2 cellular contexts compared by ENCODE assay signal in the genomic region with DNA sequence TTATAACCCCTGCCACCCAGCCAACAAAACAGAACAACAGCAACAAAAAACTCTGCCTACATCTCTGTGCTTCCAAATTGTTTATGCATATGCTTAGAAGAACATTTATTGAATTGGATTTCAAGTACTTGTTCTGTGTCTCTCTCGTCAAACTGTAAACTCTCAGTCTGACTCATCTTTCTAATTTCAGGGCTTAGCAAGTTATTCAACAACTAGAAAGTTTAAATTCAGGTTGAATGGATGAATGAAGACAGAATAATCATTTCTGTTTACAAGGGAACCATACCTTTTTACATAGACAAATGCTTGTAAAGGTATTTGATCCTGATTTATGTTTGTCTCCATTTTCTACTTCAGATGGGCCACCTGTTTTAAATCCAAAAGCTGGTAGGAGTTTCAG.
TF ChIP-seq lines count a peak whose summit lies in the region.

No MANE protein-coding gene starts in this region.

TF ChIP-seq in GM12878, 131 proteins besides CTCF, POLR2A, EP300 and RAD21 (continues in another document):
- TF ChIP-seq RCOR1 (conservative IDR thresholded peaks at IDR 0.05; ENCODE audit: low read depth, low read length): no peak
- TF ChIP-seq IRF4 (IDR thresholded peaks at IDR 0.05; ENCODE audit: low read depth, low read length): no peak
- no peak for TF ChIP-seq NBN (IDR thresholded peaks at IDR 0.05)
- TF ChIP-seq RBBP5 (conservative IDR thresholded peaks at IDR 0.05): no peak
- no peak for TF ChIP-seq PAX8 (IDR thresholded peaks at IDR 0.05)
- no peak for TF ChIP-seq SUZ12 (IDR thresholded peaks at IDR 0.05; ENCODE audit: unreplicated experiment)
- no peak for TF ChIP-seq NFXL1 (IDR thresholded peaks at IDR 0.05; ENCODE audit: borderline replicate concordance)
- TF ChIP-seq, protein P1, sequence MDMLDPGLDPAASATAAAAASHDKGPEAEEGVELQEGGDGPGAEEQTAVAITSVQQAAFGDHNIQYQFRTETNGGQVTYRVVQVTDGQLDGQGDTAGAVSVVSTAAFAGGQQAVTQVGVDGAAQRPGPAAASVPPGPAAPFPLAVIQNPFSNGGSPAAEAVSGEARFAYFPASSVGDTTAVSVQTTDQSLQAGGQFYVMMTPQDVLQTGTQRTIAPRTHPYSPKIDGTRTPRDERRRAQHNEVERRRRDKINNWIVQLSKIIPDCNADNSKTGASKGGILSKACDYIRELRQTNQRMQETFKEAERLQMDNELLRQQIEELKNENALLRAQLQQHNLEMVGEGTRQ (IDR thresholded peaks at IDR 0.05; ENCODE audit: borderline replicate concordance, low read depth, low read length): no peak
- TF ChIP-seq, protein P2, sequence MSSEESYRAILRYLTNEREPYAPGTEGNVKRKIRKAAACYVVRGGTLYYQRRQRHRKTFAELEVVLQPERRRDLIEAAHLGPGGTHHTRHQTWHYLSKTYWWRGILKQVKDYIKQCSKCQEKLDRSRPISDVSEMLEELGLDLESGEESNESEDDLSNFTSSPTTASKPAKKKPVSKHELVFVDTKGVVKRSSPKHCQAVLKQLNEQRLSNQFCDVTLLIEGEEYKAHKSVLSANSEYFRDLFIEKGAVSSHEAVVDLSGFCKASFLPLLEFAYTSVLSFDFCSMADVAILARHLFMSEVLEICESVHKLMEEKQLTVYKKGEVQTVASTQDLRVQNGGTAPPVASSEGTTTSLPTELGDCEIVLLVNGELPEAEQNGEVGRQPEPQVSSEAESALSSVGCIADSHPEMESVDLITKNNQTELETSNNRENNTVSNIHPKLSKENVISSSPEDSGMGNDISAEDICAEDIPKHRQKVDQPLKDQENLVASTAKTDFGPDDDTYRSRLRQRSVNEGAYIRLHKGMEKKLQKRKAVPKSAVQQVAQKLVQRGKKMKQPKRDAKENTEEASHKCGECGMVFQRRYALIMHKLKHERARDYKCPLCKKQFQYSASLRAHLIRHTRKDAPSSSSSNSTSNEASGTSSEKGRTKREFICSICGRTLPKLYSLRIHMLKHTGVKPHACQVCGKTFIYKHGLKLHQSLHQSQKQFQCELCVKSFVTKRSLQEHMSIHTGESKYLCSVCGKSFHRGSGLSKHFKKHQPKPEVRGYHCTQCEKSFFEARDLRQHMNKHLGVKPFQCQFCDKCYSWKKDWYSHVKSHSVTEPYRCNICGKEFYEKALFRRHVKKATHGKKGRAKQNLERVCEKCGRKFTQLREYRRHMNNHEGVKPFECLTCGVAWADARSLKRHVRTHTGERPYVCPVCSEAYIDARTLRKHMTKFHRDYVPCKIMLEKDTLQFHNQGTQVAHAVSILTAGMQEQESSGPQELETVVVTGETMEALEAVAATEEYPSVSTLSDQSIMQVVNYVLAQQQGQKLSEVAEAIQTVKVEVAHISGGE (CRISPR knock-in tag; IDR thresholded peaks at IDR 0.05): no peak
- TF ChIP-seq, protein P3, sequence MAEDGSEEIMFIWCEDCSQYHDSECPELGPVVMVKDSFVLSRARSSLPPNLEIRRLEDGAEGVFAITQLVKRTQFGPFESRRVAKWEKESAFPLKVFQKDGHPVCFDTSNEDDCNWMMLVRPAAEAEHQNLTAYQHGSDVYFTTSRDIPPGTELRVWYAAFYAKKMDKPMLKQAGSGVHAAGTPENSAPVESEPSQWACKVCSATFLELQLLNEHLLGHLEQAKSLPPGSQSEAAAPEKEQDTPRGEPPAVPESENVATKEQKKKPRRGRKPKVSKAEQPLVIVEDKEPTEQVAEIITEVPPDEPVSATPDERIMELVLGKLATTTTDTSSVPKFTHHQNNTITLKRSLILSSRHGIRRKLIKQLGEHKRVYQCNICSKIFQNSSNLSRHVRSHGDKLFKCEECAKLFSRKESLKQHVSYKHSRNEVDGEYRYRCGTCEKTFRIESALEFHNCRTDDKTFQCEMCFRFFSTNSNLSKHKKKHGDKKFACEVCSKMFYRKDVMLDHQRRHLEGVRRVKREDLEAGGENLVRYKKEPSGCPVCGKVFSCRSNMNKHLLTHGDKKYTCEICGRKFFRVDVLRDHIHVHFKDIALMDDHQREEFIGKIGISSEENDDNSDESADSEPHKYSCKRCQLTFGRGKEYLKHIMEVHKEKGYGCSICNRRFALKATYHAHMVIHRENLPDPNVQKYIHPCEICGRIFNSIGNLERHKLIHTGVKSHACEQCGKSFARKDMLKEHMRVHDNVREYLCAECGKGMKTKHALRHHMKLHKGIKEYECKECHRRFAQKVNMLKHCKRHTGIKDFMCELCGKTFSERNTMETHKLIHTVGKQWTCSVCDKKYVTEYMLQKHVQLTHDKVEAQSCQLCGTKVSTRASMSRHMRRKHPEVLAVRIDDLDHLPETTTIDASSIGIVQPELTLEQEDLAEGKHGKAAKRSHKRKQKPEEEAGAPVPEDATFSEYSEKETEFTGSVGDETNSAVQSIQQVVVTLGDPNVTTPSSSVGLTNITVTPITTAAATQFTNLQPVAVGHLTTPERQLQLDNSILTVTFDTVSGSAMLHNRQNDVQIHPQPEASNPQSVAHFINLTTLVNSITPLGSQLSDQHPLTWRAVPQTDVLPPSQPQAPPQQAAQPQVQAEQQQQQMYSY (CRISPR knock-in tag; IDR thresholded peaks at IDR 0.05): no peak
- no peak for TF ChIP-seq SMAD5 (IDR thresholded peaks at IDR 0.05; ENCODE audit: low read depth)
- TF ChIP-seq, protein P4, sequence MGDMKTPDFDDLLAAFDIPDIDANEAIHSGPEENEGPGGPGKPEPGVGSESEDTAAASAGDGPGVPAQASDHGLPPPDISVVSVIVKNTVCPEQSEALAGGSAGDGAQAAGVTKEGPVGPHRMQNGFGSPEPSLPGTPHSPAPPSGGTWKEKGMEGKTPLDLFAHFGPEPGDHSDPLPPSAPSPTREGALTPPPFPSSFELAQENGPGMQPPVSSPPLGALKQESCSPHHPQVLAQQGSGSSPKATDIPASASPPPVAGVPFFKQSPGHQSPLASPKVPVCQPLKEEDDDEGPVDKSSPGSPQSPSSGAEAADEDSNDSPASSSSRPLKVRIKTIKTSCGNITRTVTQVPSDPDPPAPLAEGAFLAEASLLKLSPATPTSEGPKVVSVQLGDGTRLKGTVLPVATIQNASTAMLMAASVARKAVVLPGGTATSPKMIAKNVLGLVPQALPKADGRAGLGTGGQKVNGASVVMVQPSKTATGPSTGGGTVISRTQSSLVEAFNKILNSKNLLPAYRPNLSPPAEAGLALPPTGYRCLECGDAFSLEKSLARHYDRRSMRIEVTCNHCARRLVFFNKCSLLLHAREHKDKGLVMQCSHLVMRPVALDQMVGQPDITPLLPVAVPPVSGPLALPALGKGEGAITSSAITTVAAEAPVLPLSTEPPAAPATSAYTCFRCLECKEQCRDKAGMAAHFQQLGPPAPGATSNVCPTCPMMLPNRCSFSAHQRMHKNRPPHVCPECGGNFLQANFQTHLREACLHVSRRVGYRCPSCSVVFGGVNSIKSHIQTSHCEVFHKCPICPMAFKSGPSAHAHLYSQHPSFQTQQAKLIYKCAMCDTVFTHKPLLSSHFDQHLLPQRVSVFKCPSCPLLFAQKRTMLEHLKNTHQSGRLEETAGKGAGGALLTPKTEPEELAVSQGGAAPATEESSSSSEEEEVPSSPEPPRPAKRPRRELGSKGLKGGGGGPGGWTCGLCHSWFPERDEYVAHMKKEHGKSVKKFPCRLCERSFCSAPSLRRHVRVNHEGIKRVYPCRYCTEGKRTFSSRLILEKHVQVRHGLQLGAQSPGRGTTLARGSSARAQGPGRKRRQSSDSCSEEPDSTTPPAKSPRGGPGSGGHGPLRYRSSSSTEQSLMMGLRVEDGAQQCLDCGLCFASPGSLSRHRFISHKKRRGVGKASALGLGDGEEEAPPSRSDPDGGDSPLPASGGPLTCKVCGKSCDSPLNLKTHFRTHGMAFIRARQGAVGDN (IDR thresholded peaks at IDR 0.05): no peak
- no peak for TF ChIP-seq KLF5 (IDR thresholded peaks at IDR 0.05; ENCODE audit: partially characterized antibody)
- no peak for TF ChIP-seq POLR2AphosphoS5 (IDR thresholded peaks at IDR 0.05; ENCODE audit: low read length)
- TF ChIP-seq ZNF274 (IDR thresholded peaks at IDR 0.05; ENCODE audit: insufficient read depth, insufficient read length): no peak

TF ChIP-seq in HepG2, 621 proteins besides CTCF, POLR2A, EP300 and RAD21:
- TF ChIP-seq, protein P5, sequence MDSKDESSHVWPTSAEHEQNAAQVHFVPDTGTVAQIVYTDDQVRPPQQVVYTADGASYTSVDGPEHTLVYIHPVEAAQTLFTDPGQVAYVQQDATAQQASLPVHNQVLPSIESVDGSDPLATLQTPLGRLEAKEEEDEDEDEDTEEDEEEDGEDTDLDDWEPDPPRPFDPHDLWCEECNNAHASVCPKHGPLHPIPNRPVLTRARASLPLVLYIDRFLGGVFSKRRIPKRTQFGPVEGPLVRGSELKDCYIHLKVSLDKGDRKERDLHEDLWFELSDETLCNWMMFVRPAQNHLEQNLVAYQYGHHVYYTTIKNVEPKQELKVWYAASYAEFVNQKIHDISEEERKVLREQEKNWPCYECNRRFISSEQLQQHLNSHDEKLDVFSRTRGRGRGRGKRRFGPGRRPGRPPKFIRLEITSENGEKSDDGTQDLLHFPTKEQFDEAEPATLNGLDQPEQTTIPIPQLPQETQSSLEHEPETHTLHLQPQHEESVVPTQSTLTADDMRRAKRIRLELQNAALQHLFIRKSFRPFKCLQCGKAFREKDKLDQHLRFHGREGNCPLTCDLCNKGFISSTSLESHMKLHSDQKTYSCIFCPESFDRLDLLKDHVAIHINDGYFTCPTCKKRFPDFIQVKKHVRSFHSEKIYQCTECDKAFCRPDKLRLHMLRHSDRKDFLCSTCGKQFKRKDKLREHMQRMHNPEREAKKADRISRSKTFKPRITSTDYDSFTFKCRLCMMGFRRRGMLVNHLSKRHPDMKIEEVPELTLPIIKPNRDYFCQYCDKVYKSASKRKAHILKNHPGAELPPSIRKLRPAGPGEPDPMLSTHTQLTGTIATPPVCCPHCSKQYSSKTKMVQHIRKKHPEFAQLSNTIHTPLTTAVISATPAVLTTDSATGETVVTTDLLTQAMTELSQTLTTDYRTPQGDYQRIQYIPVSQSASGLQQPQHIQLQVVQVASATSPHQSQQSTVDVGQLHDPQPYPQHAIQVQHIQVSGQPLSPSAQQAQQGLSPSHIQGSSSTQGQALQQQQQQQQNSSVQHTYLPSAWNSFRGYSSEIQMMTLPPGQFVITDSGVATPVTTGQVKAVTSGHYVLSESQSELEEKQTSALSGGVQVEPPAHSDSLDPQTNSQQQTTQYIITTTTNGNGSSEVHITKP (CRISPR knock-in tag; IDR thresholded peaks at IDR 0.05; ENCODE audit: low read depth): no peak
- TF ChIP-seq, protein P6, sequence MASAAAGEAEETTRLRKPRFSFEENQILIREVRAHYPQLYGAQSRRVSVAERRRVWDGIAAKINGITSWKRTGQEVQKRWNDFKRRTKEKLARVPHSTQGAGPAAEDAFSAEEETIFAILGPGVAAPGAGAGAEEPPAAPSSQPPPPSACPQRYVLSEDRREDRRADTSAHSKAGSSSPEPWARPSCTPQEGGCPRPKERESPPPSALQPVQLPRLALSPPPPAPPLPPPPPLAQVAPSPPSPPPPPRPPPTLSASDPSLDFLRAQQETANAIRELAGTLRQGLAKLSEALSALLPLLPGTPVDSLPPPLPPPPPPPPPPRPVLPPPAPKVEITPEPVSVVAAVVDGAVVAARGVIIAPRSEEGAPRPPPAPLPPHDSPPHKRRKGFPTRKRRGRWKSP (CRISPR knock-in tag; IDR thresholded peaks at IDR 0.05): no peak
- no peak for TF ChIP-seq ZSCAN21 (CRISPR knock-in tag; IDR thresholded peaks at IDR 0.05; ENCODE audit: borderline replicate concordance)
- TF ChIP-seq, protein P7, sequence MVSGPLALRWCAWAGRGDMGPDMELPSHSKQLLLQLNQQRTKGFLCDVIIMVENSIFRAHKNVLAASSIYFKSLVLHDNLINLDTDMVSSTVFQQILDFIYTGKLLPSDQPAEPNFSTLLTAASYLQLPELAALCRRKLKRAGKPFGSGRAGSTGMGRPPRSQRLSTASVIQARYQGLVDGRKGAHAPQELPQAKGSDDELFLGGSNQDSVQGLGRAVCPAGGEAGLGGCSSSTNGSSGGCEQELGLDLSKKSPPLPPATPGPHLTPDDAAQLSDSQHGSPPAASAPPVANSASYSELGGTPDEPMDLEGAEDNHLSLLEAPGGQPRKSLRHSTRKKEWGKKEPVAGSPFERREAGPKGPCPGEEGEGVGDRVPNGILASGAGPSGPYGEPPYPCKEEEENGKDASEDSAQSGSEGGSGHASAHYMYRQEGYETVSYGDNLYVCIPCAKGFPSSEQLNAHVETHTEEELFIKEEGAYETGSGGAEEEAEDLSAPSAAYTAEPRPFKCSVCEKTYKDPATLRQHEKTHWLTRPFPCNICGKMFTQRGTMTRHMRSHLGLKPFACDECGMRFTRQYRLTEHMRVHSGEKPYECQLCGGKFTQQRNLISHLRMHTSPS (CRISPR knock-in tag; IDR thresholded peaks at IDR 0.05; ENCODE audit: low read depth): no peak
- TF ChIP-seq TRIM24 (CRISPR knock-in tag; IDR thresholded peaks at IDR 0.05): no peak
- TF ChIP-seq, protein P8, sequence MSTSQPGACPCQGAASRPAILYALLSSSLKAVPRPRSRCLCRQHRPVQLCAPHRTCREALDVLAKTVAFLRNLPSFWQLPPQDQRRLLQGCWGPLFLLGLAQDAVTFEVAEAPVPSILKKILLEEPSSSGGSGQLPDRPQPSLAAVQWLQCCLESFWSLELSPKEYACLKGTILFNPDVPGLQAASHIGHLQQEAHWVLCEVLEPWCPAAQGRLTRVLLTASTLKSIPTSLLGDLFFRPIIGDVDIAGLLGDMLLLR (CRISPR knock-in tag; IDR thresholded peaks at IDR 0.05): no peak
- TF ChIP-seq, protein P9, sequence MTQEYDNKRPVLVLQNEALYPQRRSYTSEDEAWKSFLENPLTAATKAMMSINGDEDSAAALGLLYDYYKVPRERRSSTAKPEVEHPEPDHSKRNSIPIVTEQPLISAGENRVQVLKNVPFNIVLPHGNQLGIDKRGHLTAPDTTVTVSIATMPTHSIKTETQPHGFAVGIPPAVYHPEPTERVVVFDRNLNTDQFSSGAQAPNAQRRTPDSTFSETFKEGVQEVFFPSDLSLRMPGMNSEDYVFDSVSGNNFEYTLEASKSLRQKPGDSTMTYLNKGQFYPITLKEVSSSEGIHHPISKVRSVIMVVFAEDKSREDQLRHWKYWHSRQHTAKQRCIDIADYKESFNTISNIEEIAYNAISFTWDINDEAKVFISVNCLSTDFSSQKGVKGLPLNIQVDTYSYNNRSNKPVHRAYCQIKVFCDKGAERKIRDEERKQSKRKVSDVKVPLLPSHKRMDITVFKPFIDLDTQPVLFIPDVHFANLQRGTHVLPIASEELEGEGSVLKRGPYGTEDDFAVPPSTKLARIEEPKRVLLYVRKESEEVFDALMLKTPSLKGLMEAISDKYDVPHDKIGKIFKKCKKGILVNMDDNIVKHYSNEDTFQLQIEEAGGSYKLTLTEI (CRISPR knock-in tag; conservative IDR thresholded peaks at IDR 0.05): no peak
- no peak for TF ChIP-seq NCOA2 (CRISPR knock-in tag; IDR thresholded peaks at IDR 0.05)
- no peak for TF ChIP-seq ZMAT3 (CRISPR knock-in tag; conservative IDR thresholded peaks at IDR 0.05)
- no peak for TF ChIP-seq AHR (CRISPR knock-in tag; IDR thresholded peaks at IDR 0.05)
- TF ChIP-seq FOSL1 (CRISPR knock-in tag; IDR thresholded peaks at IDR 0.05; ENCODE audit: borderline replicate concordance): no peak
- TF ChIP-seq SAP130 (CRISPR knock-in tag; IDR thresholded peaks at IDR 0.05; ENCODE audit: low read depth): no peak
- no peak for TF ChIP-seq NR2F1 (CRISPR knock-in tag; IDR thresholded peaks at IDR 0.05)
- TF ChIP-seq MBD4 (IDR thresholded peaks at IDR 0.05; ENCODE audit: borderline replicate concordance, low read length): no peak
- TF ChIP-seq TMF1 (CRISPR knock-in tag; IDR thresholded peaks at IDR 0.05; ENCODE audit: low read depth): no peak
- TF ChIP-seq ZNF451 (CRISPR knock-in tag; IDR thresholded peaks at IDR 0.05): no peak
- TF ChIP-seq AGO1 (IDR thresholded peaks at IDR 0.05; ENCODE audit: low read depth, low read length, poor library complexity, severe bottlenecking): no peak
